ENCODE assay signal across 8 cellular contexts in genomic region chr3:172516318-172517214, GRCh38. TPM values are rescaled to one million over a fixed set of nuclear protein-coding genes. Genes with fewer than 3 reads are reported as not detected.
DNase-seq lines count a peak whose midpoint lies in the region; ATAC-seq, FAIRE-seq and TF ChIP-seq lines count a peak whose summit lies in the region.

No MANE protein-coding gene starts in this region.

- TF ChIP-seq CTCF in LNCaP clone FGC (IDR thresholded peaks at IDR 0.05; ENCODE audit: control insufficient read depth, extremely low read depth, insufficient read depth) (no peak), D721Med (IDR thresholded peaks at IDR 0.05; ENCODE audit: insufficient read depth, missing control alignments) (no peak), osteocyte (IDR thresholded peaks at IDR 0.05) (no peak)

- peaks cover 4% of the 10 kb centered on the region for H3K36me3 ChIP-seq in CD4-positive, alpha-beta memory T cell (ENCODE audit: insufficient read depth, low read length)

- peak in 1 of 5 donors; percentile 45 for DNase-seq in CD4-positive, alpha-beta memory T cell
- DNase-seq in LNCaP clone FGC (ENCODE audit: low read depth) = peak; percentile 98
- no peak for DNase-seq in natural killer cell treated with Interleukin-12 subunit alpha and Interleukin-12 subunit beta and Interleukin-15 and Interleukin-18, amount 100 ng/mL, for 72 hours (ENCODE audit: low spot score)
- no peak for DNase-seq in D721Med (ENCODE audit: insufficient read length, low spot score)
- DNase-seq in NK-92 treated with Interleukin-12 subunit alpha and Interleukin-12 subunit beta, amount 100 ng/mL, for 24 hours (lab: John Stamatoyannopoulos, UW) = no peak
- no peak for DNase-seq in osteocyte (ENCODE audit: extremely low spot score, unreplicated experiment)
- DNase-seq in D341Med (ENCODE audit: low spot score) = no peak

- peak overlapping the region; percentile 7 to 34 for H3K4me3 ChIP-seq in CD4-positive, alpha-beta memory T cell (ENCODE audit: low read length in 2 of 2)
- H3K4me3 ChIP-seq in LNCaP clone FGC (ENCODE audit: low read depth, low read length) = no peak overlapping the region

- no peak for FAIRE-seq in D721Med (lab: Jason Lieb, UNC)

- peaks cover 48 to 68% of the 10 kb centered on the region in 2 donors for H3K36me3 Mint-ChIP-seq in CD4-positive, alpha-beta memory T cell
- peaks cover 13% of the 10 kb centered on the region for H3K36me3 Mint-ChIP-seq in dendritic cell treated with granulocyte-macrophage colony-stimulating factor and Interleukin-4, amounts not matched to agents 40 ng/mL and 50 ng/mL, for 4 days (ENCODE audit: low read depth)
- H3K36me3 Mint-ChIP-seq in natural killer cell treated with Interleukin-12 subunit alpha and Interleukin-12 subunit beta and Interleukin-15 and Interleukin-18, amount 100 ng/mL, for 72 hours = peaks cover 70% of the 10 kb centered on the region
- no peaks in the 10 kb centered on the region for H3K36me3 Mint-ChIP-seq in osteocyte (ENCODE audit: unreplicated experiment)

- POLR2A ChIA-PET in CD4-positive, alpha-beta memory T cell (lab: Charles Lee; ENCODE audit: partially characterized antibody) = interaction anchor here (0.7 to 10.1 kb wide), 7 partner anchors 9 to 77 kb away, joined by 3 to 166 read pairs (median 4); no protein-coding TSS in a partner anchor

- peaks cover 74 to 100% (median 83%) of the 10 kb centered on the region in 4 donors for H3K4me1 Mint-ChIP-seq in CD4-positive, alpha-beta memory T cell
- peaks cover 91% of the 10 kb centered on the region for H3K4me1 Mint-ChIP-seq in dendritic cell treated with granulocyte-macrophage colony-stimulating factor and Interleukin-4, amounts not matched to agents 40 ng/mL and 50 ng/mL, for 4 days (ENCODE audit: low read depth)
- peaks cover 82 to 99% of the 10 kb centered on the region in 2 donors for H3K4me1 Mint-ChIP-seq in natural killer cell treated with Interleukin-12 subunit alpha and Interleukin-12 subunit beta and Interleukin-15 and Interleukin-18, amount 100 ng/mL, for 72 hours (ENCODE audit: low read depth in 2 of 2)
- no peaks in the 10 kb centered on the region for H3K4me1 Mint-ChIP-seq in osteocyte (ENCODE audit: unreplicated experiment)

- H3K9me3 ChIP-seq in CD4-positive, alpha-beta memory T cell (ENCODE audit: control insufficient read depth in 1 of 2, low read length in 2 of 2) = no peaks in the 10 kb centered on the region

- CTCF ChIA-PET in CD4-positive, alpha-beta memory T cell (lab: Charles Lee; ENCODE audit: partially characterized antibody) = interaction anchor here (1.0 to 13.9 kb wide), 5 partner anchors 14 to 104 kb away, joined by 3 to 174 read pairs (median 4); no protein-coding TSS in a partner anchor

- peaks cover 89% of the 10 kb centered on the region for H3K4me1 ChIP-seq in CD4-positive, alpha-beta memory T cell (ENCODE audit: insufficient read depth, low read length)

- peak overlapping the region; percentile 76 to 100 (median 84) for H3K4me3 Mint-ChIP-seq in CD4-positive, alpha-beta memory T cell
- no peak overlapping the region for H3K4me3 Mint-ChIP-seq in dendritic cell treated with granulocyte-macrophage colony-stimulating factor and Interleukin-4, amounts not matched to agents 40 ng/mL and 50 ng/mL, for 4 days
- H3K4me3 Mint-ChIP-seq in natural killer cell treated with Interleukin-12 subunit alpha and Interleukin-12 subunit beta and Interleukin-15 and Interleukin-18, amount 100 ng/mL, for 72 hours = peak overlapping the region; percentile 92
- H3K4me3 Mint-ChIP-seq in osteocyte (ENCODE audit: unreplicated experiment) = no peak overlapping the region

- H3K27ac ChIP-seq in CD4-positive, alpha-beta memory T cell (ENCODE audit: low read depth, low read length) = peak overlapping the region; percentile 65

- peak overlapping the region; percentile 89 to 98 (median 93) for H3K27ac Mint-ChIP-seq in CD4-positive, alpha-beta memory T cell
- H3K27ac Mint-ChIP-seq in dendritic cell treated with granulocyte-macrophage colony-stimulating factor and Interleukin-4, amounts not matched to agents 40 ng/mL and 50 ng/mL, for 4 days = peak overlapping the region; percentile 78
- H3K27ac Mint-ChIP-seq in natural killer cell treated with Interleukin-12 subunit alpha and Interleukin-12 subunit beta and Interleukin-15 and Interleukin-18, amount 100 ng/mL, for 72 hours = peak overlapping the region; percentile 90 to 95
- no peak overlapping the region for H3K27ac Mint-ChIP-seq in osteocyte (ENCODE audit: unreplicated experiment)

- intact Hi-C loops in CD4-positive, alpha-beta memory T cell (cut with micrococcal nuclease) = no loop called here
- intact Hi-C loops in dendritic cell treated with granulocyte-macrophage colony-stimulating factor and Interleukin-4, amounts not matched to agents 40 ng/mL and 50 ng/mL, for 4 days (cut with micrococcal nuclease) = no loop called here

- H3K27me3 Mint-ChIP-seq in CD4-positive, alpha-beta memory T cell = no peaks in the 10 kb centered on the region
- H3K27me3 Mint-ChIP-seq in dendritic cell treated with granulocyte-macrophage colony-stimulating factor and Interleukin-4, amounts not matched to agents 40 ng/mL and 50 ng/mL, for 4 days = no peaks in the 10 kb centered on the region
- H3K27me3 Mint-ChIP-seq in natural killer cell treated with Interleukin-12 subunit alpha and Interleukin-12 subunit beta and Interleukin-15 and Interleukin-18, amount 100 ng/mL, for 72 hours = no peaks in the 10 kb centered on the region
- H3K27me3 Mint-ChIP-seq in osteocyte (ENCODE audit: unreplicated experiment) = peaks cover 31% of the 10 kb centered on the region

- no peaks in the 10 kb centered on the region for H3K9me3 Mint-ChIP-seq in CD4-positive, alpha-beta memory T cell
- no peaks in the 10 kb centered on the region for H3K9me3 Mint-ChIP-seq in dendritic cell treated with granulocyte-macrophage colony-stimulating factor and Interleukin-4, amounts not matched to agents 40 ng/mL and 50 ng/mL, for 4 days
- peaks cover 4% of the 10 kb centered on the region for H3K9me3 Mint-ChIP-seq in natural killer cell treated with Interleukin-12 subunit alpha and Interleukin-12 subunit beta and Interleukin-15 and Interleukin-18, amount 100 ng/mL, for 72 hours
- no peaks in the 10 kb centered on the region for H3K9me3 Mint-ChIP-seq in osteocyte (ENCODE audit: unreplicated experiment)

- ATAC-seq in natural killer cell treated with Interleukin-12 subunit alpha and Interleukin-12 subunit beta and Interleukin-15 and Interleukin-18, amount 100 ng/mL, for 72 hours = peak in 1 of 2 donors; percentile 21

- H3K27me3 ChIP-seq in CD4-positive, alpha-beta memory T cell (ENCODE audit: insufficient read depth, low read length) = no peaks in the 10 kb centered on the region

RNA-seq across cellular contexts. Expression of gene TNFSF10, which starts 6.7 kb away (rescaled TPM):
- total RNA-seq in CD4-positive, alpha-beta memory T cell = 10 to 100 TPM; 63.4 to 65.6 TPM
- 100 to 1,000 TPM in 1 of 2 donors, 10 to 100 TPM in 1; 89.4 to 107 TPM for polyA plus RNA-seq in CD4-positive, alpha-beta memory T cell
- 100 to 1,000 TPM; 111 to 321 TPM for total RNA-seq in natural killer cell treated with Interleukin-12 subunit alpha and Interleukin-12 subunit beta and Interleukin-15 and Interleukin-18, amount 100 ng/mL, for 72 hours
- not detected in 2 replicates for total RNA-seq in osteocyte

Comparison
In these comparisons a context has a peak if more than half of its experiments do, and no peak if none do; other contexts are left out.
1. H3K4me3 Mint-ChIP-seq: peak in CD4-positive, alpha-beta memory T cell (8 of 8) and natural killer cell treated with Interleukin-12 subunit alpha and Interleukin-12 subunit beta and Interleukin-15 and Interleukin-18, amount 100 ng/mL, for 72 hours (single experiment); none in dendritic cell treated with granulocyte-macrophage colony-stimulating factor and Interleukin-4, amounts not matched to agents 40 ng/mL and 50 ng/mL, for 4 days (single experiment) and osteocyte (single experiment).
2. RNA of gene TNFSF10, which starts 6.7 kb away (total RNA-seq): 111 to 321 TPM in natural killer cell treated with Interleukin-12 subunit alpha and Interleukin-12 subunit beta and Interleukin-15 and Interleukin-18, amount 100 ng/mL, for 72 hours and 63.4 to 65.6 TPM in CD4-positive, alpha-beta memory T cell; not detected in osteocyte; every median in the first group is over 10 times any median in the second.